ENCODE assay signal across 9 cellular contexts in the genomic region with DNA sequence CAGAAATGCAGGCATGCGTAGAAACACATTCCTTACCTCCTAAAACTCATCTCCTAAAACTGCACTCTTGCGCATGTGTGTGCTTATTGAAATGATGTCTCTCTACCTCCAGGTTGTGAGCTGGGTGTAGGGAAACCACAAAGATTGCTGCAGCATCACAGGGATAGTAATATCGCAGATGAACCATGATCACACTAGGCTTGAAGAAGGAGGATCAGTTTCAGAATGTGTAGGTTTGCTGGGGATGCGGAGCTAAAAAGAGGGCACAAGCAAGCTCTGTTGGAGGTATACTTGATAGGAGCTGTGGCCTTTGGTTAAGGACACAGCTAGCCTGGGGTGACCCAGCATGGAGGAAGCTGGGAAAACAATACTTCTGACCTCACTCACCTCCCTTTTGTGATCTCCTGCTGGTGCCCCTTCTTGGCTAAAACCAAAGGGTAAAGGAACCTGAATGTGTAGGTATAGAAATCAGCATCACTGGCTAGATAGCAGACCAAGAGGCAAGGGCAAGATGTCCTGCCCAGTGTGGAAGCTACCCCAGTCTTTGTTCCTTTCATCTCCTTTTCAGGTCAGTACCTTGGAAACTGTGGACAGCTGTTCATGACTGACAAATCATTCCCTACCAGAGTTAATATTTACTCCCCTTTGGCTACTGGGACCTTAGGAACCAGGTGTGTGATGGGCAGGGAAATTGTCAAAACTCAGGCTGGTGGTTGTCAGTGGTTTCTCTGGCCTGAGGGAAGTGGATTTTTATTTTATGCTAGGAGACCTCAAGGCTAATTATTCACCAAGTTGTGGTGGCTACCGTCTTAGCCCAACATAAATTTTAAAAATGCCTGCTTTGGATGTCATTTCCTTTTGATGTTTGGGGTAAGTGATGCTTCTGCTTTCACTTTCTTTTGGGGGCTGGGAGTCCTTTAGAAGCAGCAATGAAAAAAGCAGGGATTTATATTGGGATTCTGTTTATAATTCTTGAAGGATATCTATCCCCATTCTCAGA.
A peak's percentile ranks its signal among the peaks of the same experiment; 100 is the strongest.
DNase-seq lines count a peak whose midpoint lies in the region; ATAC-seq and TF ChIP-seq lines count a peak whose summit lies in the region.
"Had no signal": no experiment of that assay in that cellular context is flagged by ENCODE, and none has a peak within 500 bp of the region (broad histone marks: within the 10 kb centered on the region; RNA-seq: fewer than 3 reads in every experiment).

No MANE protein-coding gene starts in this region.

- H3K4me3 ChIP-seq in BLaER1 = no peak overlapping the region

- H3K27ac Mint-ChIP-seq in activated naive CD8-positive, alpha-beta T cell treated with anti-CD3 and anti-CD28 coated beads, Interleukin-2, amount 10 ng/mL, durations not matched to agents 7 days and 5 days = peak overlapping the region; percentile 67
- no peak overlapping the region for H3K27ac Mint-ChIP-seq in HFFc6
- H3K27ac Mint-ChIP-seq in MCF 10A (ENCODE audit: low read depth, unreplicated experiment) = no peak overlapping the region

- H3K27ac ChIP-seq in BLaER1 = no peak overlapping the region

- H3K4me3 Mint-ChIP-seq in activated naive CD8-positive, alpha-beta T cell treated with anti-CD3 and anti-CD28 coated beads, Interleukin-2, amount 10 ng/mL, durations not matched to agents 7 days and 5 days = peak overlapping the region; percentile 70
- no peak overlapping the region for H3K4me3 Mint-ChIP-seq in HFFc6
- H3K4me3 Mint-ChIP-seq in MCF 10A (ENCODE audit: unreplicated experiment) = no peak overlapping the region
- H3K4me3 Mint-ChIP-seq: CD4-positive, CD25-positive, alpha-beta regulatory T cell had no signal

- peaks cover 28% of the 10 kb centered on the region for H3K4me1 Mint-ChIP-seq in activated naive CD8-positive, alpha-beta T cell treated with anti-CD3 and anti-CD28 coated beads, Interleukin-2, amount 10 ng/mL, durations not matched to agents 7 days and 5 days
- H3K4me1 Mint-ChIP-seq in HFFc6 (ENCODE audit: low read depth) (no peaks in the 10 kb centered on the region; the same call in 1 of the 2 replicates), MCF 10A (ENCODE audit: insufficient read depth, unreplicated experiment) (peaks cover 11% of the 10 kb centered on the region)
- H3K4me1 Mint-ChIP-seq: CD4-positive, CD25-positive, alpha-beta regulatory T cell had no signal

- POLR2A ChIA-PET in activated naive CD8-positive, alpha-beta T cell treated with anti-CD3 and anti-CD28 coated beads, Interleukin-2, amount 10 ng/mL, durations not matched to agents 7 days and 5 days (lab: Charles Lee) = no interaction called here
- POLR2A ChIA-PET in MCF 10A (lab: Yijun Ruan, JAX) = no interaction called here

- no peaks in the 10 kb centered on the region for H3K36me3 ChIP-seq in BLaER1

- peaks cover 8% of the 10 kb centered on the region for H3K9me3 Mint-ChIP-seq in activated naive CD8-positive, alpha-beta T cell treated with anti-CD3 and anti-CD28 coated beads, Interleukin-2, amount 10 ng/mL, durations not matched to agents 7 days and 5 days
- no peaks in the 10 kb centered on the region; the same call in 1 of the 2 replicates for H3K9me3 Mint-ChIP-seq in HFFc6
- peaks cover 7% of the 10 kb centered on the region for H3K9me3 Mint-ChIP-seq in MCF 10A (ENCODE audit: unreplicated experiment)

- TF ChIP-seq CTCF in HFFc6 (IDR thresholded peaks at IDR 0.05) = no peak
- TF ChIP-seq CTCF in MCF 10A (IDR thresholded peaks at IDR 0.05; ENCODE audit: unreplicated experiment) = no peak

- ATAC-seq in GM19395 (IDR thresholded peaks at IDR 0.05; ENCODE audit: unreplicated experiment) (peak; percentile 69), HG03159 (IDR thresholded peaks at IDR 0.05; ENCODE audit: unreplicated experiment) (peak; percentile 61)
- peak; percentile 42 for ATAC-seq in activated naive CD8-positive, alpha-beta T cell treated with anti-CD3 and anti-CD28 coated beads, Interleukin-2, amount 10 ng/mL, durations not matched to agents 7 days and 5 days (ENCODE audit: low read depth)

- intact Hi-C loops in MCF 10A (cut with micrococcal nuclease) = no loop called here

- peaks cover 13% of the 10 kb centered on the region for H3K36me3 Mint-ChIP-seq in activated naive CD8-positive, alpha-beta T cell treated with anti-CD3 and anti-CD28 coated beads, Interleukin-2, amount 10 ng/mL, durations not matched to agents 7 days and 5 days
- H3K36me3 Mint-ChIP-seq in HFFc6 (ENCODE audit: low read depth) = no peaks in the 10 kb centered on the region; the same call in 1 of the 2 replicates
- H3K36me3 Mint-ChIP-seq in MCF 10A (ENCODE audit: insufficient read depth, unreplicated experiment) = no peaks in the 10 kb centered on the region
- H3K36me3 Mint-ChIP-seq: CD4-positive, CD25-positive, alpha-beta regulatory T cell had no signal

- DNase-seq in activated naive CD8-positive, alpha-beta T cell treated with anti-CD3 and anti-CD28 coated beads, Interleukin-2, amount 10 ng/mL, durations not matched to agents 7 days and 5 days = no peak
- DNase-seq in HFFc6 (no peak), C1 segment of cervical spinal cord (lab: John Stamatoyannopoulos, UW) (no peak), MCF 10A (ENCODE audit: unreplicated experiment) (no peak), ecto neural progenitor cell (ENCODE audit: low spot score) (no peak)
- DNase-seq: CD4-positive, CD25-positive, alpha-beta regulatory T cell had no signal

- CTCF ChIA-PET in MCF 10A (lab: Yijun Ruan, JAX) = interaction anchor here (0.5 to 0.7 kb wide), 2 partner anchors 12 to 38 kb away, joined by 3 read pairs; no protein-coding TSS in a partner anchor

- H3K4me1 ChIP-seq in BLaER1 = peaks cover 30% of the 10 kb centered on the region

- BruUV-seq in MCF 10A (replicated peaks; lab: Mats Ljungman, UMichigan) = no TSS peak

- no peaks in the 10 kb centered on the region for H3K27me3 ChIP-seq in BLaER1

- H3K27me3 Mint-ChIP-seq in activated naive CD8-positive, alpha-beta T cell treated with anti-CD3 and anti-CD28 coated beads, Interleukin-2, amount 10 ng/mL, durations not matched to agents 7 days and 5 days = peaks cover 5% of the 10 kb centered on the region
- H3K27me3 Mint-ChIP-seq in HFFc6 (ENCODE audit: insufficient read depth) (no peaks in the 10 kb centered on the region), MCF 10A (ENCODE audit: insufficient read depth, unreplicated experiment) (no peaks in the 10 kb centered on the region)
- H3K27me3 Mint-ChIP-seq: CD4-positive, CD25-positive, alpha-beta regulatory T cell had no signal

- H3K9me3 ChIP-seq in BLaER1 = no peaks in the 10 kb centered on the region

- H3K9ac ChIP-seq in BLaER1 = no peak overlapping the region

- peak overlapping the region; percentile 71 for H3K4me2 ChIP-seq in BLaER1

- H4K20me1 ChIP-seq in BLaER1 = no peaks in the 10 kb centered on the region
